ENCODE assay signal across 11 cellular contexts in the genomic region with DNA sequence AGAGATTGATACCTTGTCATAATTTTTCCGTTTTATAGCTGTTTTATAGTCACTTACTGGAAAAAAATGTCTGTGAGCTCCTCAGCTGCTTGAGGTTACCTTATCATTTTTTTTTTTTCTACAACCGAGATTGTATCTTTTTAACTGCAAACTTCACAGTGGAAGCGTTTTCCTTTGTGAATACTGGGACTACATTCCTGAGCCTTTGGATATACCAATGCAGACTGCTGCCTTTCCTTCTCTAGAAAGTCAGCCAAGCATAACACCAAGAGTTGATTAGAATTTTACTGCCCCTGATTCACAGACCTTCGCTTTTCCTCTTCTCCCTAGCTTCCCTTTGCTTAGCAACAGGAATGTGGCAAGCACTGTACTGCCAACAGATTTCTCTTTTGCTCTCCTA.
DNase-seq lines count a peak whose midpoint lies in the region; ATAC-seq, FAIRE-seq and TF ChIP-seq lines count a peak whose summit lies in the region.
"Had no signal": no experiment of that assay in that cellular context is flagged by ENCODE, and none has a peak within 500 bp of the region (broad histone marks: within the 10 kb centered on the region; RNA-seq: fewer than 3 reads in every experiment).

No MANE protein-coding gene starts in this region.

- TF ChIP-seq RAD21 in H1 (IDR thresholded peaks at IDR 0.05 in 1 of 2, conservative IDR thresholded peaks at IDR 0.05 in 1 of 2; ENCODE audit: low read depth in 2 of 2, low read length in 2 of 2) = no peak

- ATAC-seq in upper lobe of right lung (no peak), GM18502 (IDR thresholded peaks at IDR 0.05; ENCODE audit: poor library complexity, unreplicated experiment) (no peak)

- peak overlapping the region; percentile 44 to 47 for H3K4me2 ChIP-seq in H1 (ENCODE audit: insufficient read depth in 1 of 2, low read depth in 2 of 2, low read length in 2 of 2)

- H2BK15ac ChIP-seq in H1 (ENCODE audit: low read length) = no peak overlapping the region

- no peak overlapping the region for H4K91ac ChIP-seq in H1 (replicated peaks; ENCODE audit: insufficient read length, low read length)

- no peak overlapping the region for H2BK120ac ChIP-seq in H1 (replicated peaks; ENCODE audit: low read depth, low read length)

- H3K27ac ChIP-seq in HUES64 (ENCODE audit: low read depth, low read length) (peak overlapping the region; percentile 69), H1 (ENCODE audit: low read depth, low read length) (no peak overlapping the region), thyroid gland (peak overlapping the region; percentile 74 to 82 (median 78)), upper lobe of right lung (no peak overlapping the region)
- H3K27ac ChIP-seq: HL-60 had no signal

- intact Hi-C loops in thyroid gland (cut with DNase I) = no loop called here
- intact Hi-C loops in upper lobe of right lung (cut with DNase I) = no loop called here

- no peak overlapping the region for H2BK12ac ChIP-seq in H1 (ENCODE audit: low read depth, low read length)

- peak; percentile 68 for FAIRE-seq in H1 (lab: Jason Lieb, UNC)

- H3K27me3 ChIP-seq in HUES64 (ENCODE audit: insufficient read depth, low read length) (no peaks in the 10 kb centered on the region), H1 (replicated peaks in 1 of 4; ENCODE audit: control insufficient read depth in 3 of 4, extremely low read depth in 1 of 4, insufficient read depth in 3 of 4, low read length in 3 of 4) (peaks cover 0 to 1% (median 0%) of the 10 kb centered on the region in 4 experiments; a peak in 1 of 7 replicates), thyroid gland (no peaks in the 10 kb centered on the region), upper lobe of right lung (no peaks in the 10 kb centered on the region)

- no peak overlapping the region for H3K4ac ChIP-seq in H1 (replicated peaks; ENCODE audit: insufficient read length, low read depth, low read length)

- DNase-seq in H1 (ENCODE audit: low read depth in 1 of 2, low spot score in 2 of 2) (no peak), kidney tubule cell (ENCODE audit: low spot score) (peak; percentile 89), thyroid gland (peak; percentile 13 to 31), NCI-H748 (lab: John Stamatoyannopoulos, UW; ENCODE audit: unreplicated experiment) (no peak), upper lobe of right lung (no peak), occipital lobe (lab: John Stamatoyannopoulos, UW) (no peak)
- DNase-seq: NCI-H345; stimulated activated CD4-positive, alpha-beta T cell treated with anti-CD3 and anti-CD28 coated beads, Interleukin-1b, Interleukin-23, amount 100 ng/mL, for 48 hours had no signal

- no peak overlapping the region for H3K14ac ChIP-seq in H1 (ENCODE audit: insufficient read length)

- TF ChIP-seq EP300 in H1 (IDR thresholded peaks at IDR 0.05; ENCODE audit: borderline replicate concordance in 1 of 2, low read depth in 2 of 2, low read length in 2 of 2) = no peak

- H3K36me3 ChIP-seq in HUES64 (ENCODE audit: insufficient read depth, low read length) (no peaks in the 10 kb centered on the region), H1 (ENCODE audit: control insufficient read depth in 2 of 4, insufficient read depth in 4 of 4, low read length in 3 of 4) (no peaks in the 10 kb centered on the region), thyroid gland (no peaks in the 10 kb centered on the region), upper lobe of right lung (no peaks in the 10 kb centered on the region)

- H3K4me3 ChIP-seq in HUES64 (ENCODE audit: low read length) (peak overlapping the region; percentile 26; the same call in 1 of the 2 replicates), H1 (ENCODE audit: extremely low read depth in 1 of 4, insufficient read depth in 2 of 4, low read depth in 3 of 4, low read length in 4 of 4) (peak overlapping the region in 1 of 4 experiments; percentile 44; a peak in 1 of 8 replicates), thyroid gland (replicated peaks in 1 of 3) (no peak overlapping the region), upper lobe of right lung (no peak overlapping the region)

- H2AFZ ChIP-seq in H1 (ENCODE audit: low read length) = no peak overlapping the region

- peak overlapping the region; percentile 48; the same call in 1 of the 2 replicates for H3K9ac ChIP-seq in HUES64 (ENCODE audit: low read depth, low read length)
- no peak overlapping the region for H3K9ac ChIP-seq in H1 (replicated peaks in 1 of 4; ENCODE audit: extremely low read depth in 1 of 4, low read depth in 3 of 4, low read length in 3 of 4)

- H3K79me1 ChIP-seq in H1 (ENCODE audit: low read depth, low read length) = no peaks in the 10 kb centered on the region

- no peak overlapping the region for H3K56ac ChIP-seq in H1 (replicated peaks; ENCODE audit: insufficient read length, low read depth, low read length)

- H2BK5ac ChIP-seq in H1 (ENCODE audit: low read depth, low read length) = no peak overlapping the region

- H3K9me3 ChIP-seq in HUES64 (ENCODE audit: insufficient read depth, low read depth, low read length) (no peaks in the 10 kb centered on the region), H1 (ENCODE audit: insufficient read depth in 2 of 2, low read depth in 1 of 2, low read length in 1 of 2) (no peaks in the 10 kb centered on the region), thyroid gland (no peaks in the 10 kb centered on the region), upper lobe of right lung (no peaks in the 10 kb centered on the region)

- no peak overlapping the region for H3K18ac ChIP-seq in H1 (ENCODE audit: extremely low read depth, low read length)

- H3K4me1 ChIP-seq in HUES64 (ENCODE audit: insufficient read depth, low read length) (peaks cover 43% of the 10 kb centered on the region), H1 (replicated peaks in 1 of 4; ENCODE audit: control insufficient read depth in 3 of 4, insufficient read depth in 4 of 4, low read length in 3 of 4) (peaks cover 2 to 15% (median 8%) of the 10 kb centered on the region in 4 experiments; a peak in 5 of 7 replicates), thyroid gland (peaks cover 46 to 59% of the 10 kb centered on the region in 2 donors), upper lobe of right lung (peaks cover 7% of the 10 kb centered on the region)

- no peak overlapping the region for H3K23ac ChIP-seq in H1 (ENCODE audit: insufficient read length)

- POLR2A ChIA-PET in H1 (lab: Charles Lee; ENCODE audit: partially characterized antibody) = interaction anchor here (0.6 to 0.9 kb wide), 3 partner anchors 11 to 984 kb away, joined by 3 read pairs; no protein-coding TSS in a partner anchor

- no peak overlapping the region for H4K8ac ChIP-seq in H1 (ENCODE audit: extremely low read depth, insufficient read depth, low read length)

- no peak overlapping the region for H2AK5ac ChIP-seq in H1 (ENCODE audit: low read depth, low read length)

- CTCF ChIA-PET in H1 (lab: Charles Lee; ENCODE audit: partially characterized antibody) = no interaction called here

- H4K5ac ChIP-seq in H1 (ENCODE audit: insufficient read length, low read depth, low read length) = no peak overlapping the region

- 34% methylated on average over 4 of the region's 4 CpGs for WGBS in HUES64
- WGBS in H1 (ENCODE audit: extremely low coverage in 1 of 2, insufficient coverage in 1 of 2, insufficient read length in 1 of 2, insufficient replicate concordance in 2 of 2, low coverage in 1 of 2, low lambda C conversion rate in 2 of 2, missing lambda C conversion rate in 1 of 2), 2 experiments = 15% methylated on average over 4 of the region's 4 CpGs; no CpG with 5 or more reads in 1 of the 2 experiments
- WGBS in thyroid gland, 2 donors = 8 to 12% methylated on average over 4 of the region's 4 CpGs

- H4K20me1 ChIP-seq in H1 (replicated peaks in 1 of 2; ENCODE audit: control insufficient read depth in 1 of 2, insufficient read depth in 2 of 2, low read length in 2 of 2) = no peaks in the 10 kb centered on the region

- TF ChIP-seq CTCF in H1 (IDR thresholded peaks at IDR 0.05; ENCODE audit: control extremely low read depth in 1 of 3, insufficient read depth in 1 of 3, low read depth in 1 of 3, low read length in 3 of 3) = no peak
- no peak for TF ChIP-seq CTCF in thyroid gland (IDR thresholded peaks at IDR 0.05)
- no peak for TF ChIP-seq CTCF in upper lobe of right lung (IDR thresholded peaks at IDR 0.05)

- H2BK20ac ChIP-seq in H1 (ENCODE audit: low read length) = no peak overlapping the region

- 0 out of 4 replicates have a peak, but pooled peaks cover 0 to 7% of the 10 kb centered on the region in 2 experiments for H3K79me2 ChIP-seq in H1 (ENCODE audit: control insufficient read depth in 1 of 2, insufficient read depth in 2 of 2, low read length in 2 of 2)

- no peaks in the 10 kb centered on the region for H3K23me2 ChIP-seq in H1 (ENCODE audit: low read depth, low read length)

- TF ChIP-seq POLR2A in H1 (IDR thresholded peaks at IDR 0.05; ENCODE audit: control extremely low read depth in 1 of 2, low read depth in 2 of 2, low read length in 2 of 2) (no peak), thyroid gland (IDR thresholded peaks at IDR 0.05) (no peak)

TF ChIP-seq in H1, 55 proteins besides CTCF, POLR2A, EP300 and RAD21 (continues in another document):
- TF ChIP-seq SP1 (IDR thresholded peaks at IDR 0.05; ENCODE audit: low read depth, low read length) = no peak
- TF ChIP-seq RBBP5 (IDR thresholded peaks at IDR 0.05; ENCODE audit: borderline replicate concordance, low read depth, low read length) = no peak

Comparison
In these comparisons a context has a peak if more than half of its experiments do, and no peak if none do; other contexts are left out.
1. H3K27ac ChIP-seq: peak in HUES64 (single experiment) and thyroid gland (3 of 3); none in H1 (single experiment) and upper lobe of right lung (single experiment).
2. DNase-seq: peak in kidney tubule cell (single experiment) and thyroid gland (2 of 2); none in H1 (0 of 2), NCI-H748 (single experiment), upper lobe of right lung (single experiment) and occipital lobe (single experiment).